1 cellular context compared by ENCODE assay signal in the genomic region with DNA sequence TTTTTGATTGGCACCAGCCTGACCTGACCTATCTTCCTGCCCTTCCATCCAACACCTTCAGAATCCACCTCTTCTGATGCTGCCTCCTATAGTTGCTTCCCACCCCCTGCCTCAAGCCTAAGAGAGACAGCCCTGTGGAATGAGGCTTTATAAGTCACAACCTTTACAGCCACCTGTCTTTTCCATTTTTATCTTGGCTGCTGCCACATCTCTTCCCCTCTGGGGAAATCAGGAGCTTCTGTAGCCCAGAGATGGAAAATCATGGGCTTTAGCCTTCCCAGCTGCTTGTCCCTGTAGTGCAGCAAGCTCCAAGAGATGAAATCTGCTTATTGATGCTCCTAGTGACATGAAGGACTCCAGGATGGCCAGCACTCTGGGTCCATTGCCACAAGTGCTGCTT.
A peak's percentile ranks its signal among the peaks of the same experiment; 100 is the strongest.
TF ChIP-seq lines count a peak whose summit lies in the region.

No MANE protein-coding gene starts in this region.

TF ChIP-seq in HepG2, 621 proteins besides CTCF, POLR2A, EP300 and RAD21:
- no peak for TF ChIP-seq TMF1 (CRISPR knock-in tag; IDR thresholded peaks at IDR 0.05; ENCODE audit: low read depth)
- peak; percentile 6 for TF ChIP-seq RBM22 (optimal IDR thresholded peaks at IDR 0.05; ENCODE audit: low read length)
